Comparison of ENCODE assay signal across 8 cellular contexts in the genomic region with DNA sequence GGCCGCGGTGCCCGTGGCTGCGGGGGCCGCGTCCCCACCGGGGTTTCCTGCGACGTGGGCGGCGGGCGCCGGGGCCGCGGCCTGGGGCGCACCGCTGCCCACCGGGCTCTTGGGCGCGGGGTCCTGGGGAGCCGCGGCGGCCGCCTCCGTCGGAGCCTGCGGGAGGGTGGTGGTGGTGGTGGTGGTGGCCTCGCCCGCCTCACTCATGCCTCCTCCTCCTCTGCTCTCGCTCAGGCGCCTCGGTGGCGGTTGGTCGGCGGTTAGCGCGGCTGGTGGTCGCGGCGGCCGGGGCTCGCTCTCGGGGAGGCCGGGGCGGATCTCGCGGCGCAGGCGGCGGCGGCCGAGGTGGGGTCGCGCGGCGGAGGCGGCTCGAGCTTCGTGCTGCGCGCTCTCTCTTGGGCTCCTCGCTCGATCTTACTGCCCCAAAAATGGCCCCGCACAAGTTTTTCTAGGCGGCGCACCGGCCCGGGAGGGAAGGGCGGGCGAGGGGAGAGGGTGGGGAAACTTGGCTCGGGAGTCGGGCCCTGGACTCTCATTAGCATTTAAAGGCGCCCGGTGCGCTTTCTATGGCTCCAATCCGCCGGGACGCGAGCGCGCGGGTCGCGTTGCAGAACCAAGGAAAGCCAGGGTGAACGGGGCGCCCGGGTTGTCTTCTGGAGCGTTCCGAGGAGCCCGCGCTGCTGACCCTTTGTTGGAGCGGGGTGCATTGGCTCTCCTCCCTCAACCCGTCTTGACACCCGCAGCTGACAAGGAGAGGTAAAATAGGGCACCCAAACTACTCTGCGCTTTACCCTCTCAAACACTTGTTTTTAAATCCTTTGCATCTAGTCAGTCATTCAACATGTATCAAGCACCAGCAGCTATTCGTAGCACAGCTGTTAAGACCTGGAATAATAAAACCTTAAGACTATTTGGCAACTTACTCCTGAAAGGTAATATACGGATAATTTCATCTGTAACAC. TPM values are rescaled to one million over a fixed set of nuclear protein-coding genes. Genes with fewer than 3 reads are reported as not detected.
DNase-seq lines count a peak whose midpoint lies in the region; ATAC-seq, FAIRE-seq and TF ChIP-seq lines count a peak whose summit lies in the region.

A gene (minus strand): TSS at position 419 of the 962 bp plus-strand sequence. CDS start 212 bp downstream, at position 207.

- H3K27me3 Mint-ChIP-seq in immature natural killer cell (ENCODE audit: low read depth in 3 of 3) = peaks cover 29 to 39% (median 36%) of the 10 kb centered on the region in 3 donors

- ATAC-seq in GM21825 (IDR thresholded peaks at IDR 0.05; ENCODE audit: unreplicated experiment) = peak; percentile 40

- H3K4me1 ChIP-seq in small intestine (ENCODE audit: control insufficient read depth in 2 of 2, insufficient read depth in 1 of 2, low read depth in 1 of 2, low read length in 1 of 2) = peaks cover 0 to 5% of the 10 kb centered on the region in 2 donors

- 0 to 1% (median 0%) methylated on average over 47 to 97 of the region's 97 CpGs for WGBS in small intestine, 3 donors

- peak within 1 kb of the TSS; percentile 12 to 91 (median 74) for H3K27ac Mint-ChIP-seq in immature natural killer cell

- no peak for FAIRE-seq in small intestine (lab: Jason Lieb, UNC)

- H3K36me3 Mint-ChIP-seq in immature natural killer cell = peaks cover 0 to 1% (median 0%) of the 10 kb centered on the region in 3 donors

- DNase-seq in GDM1 (lab: John Stamatoyannopoulos, UW) = peak; percentile 30
- DNase-seq in LHCN-M2 (ENCODE audit: low read depth) = peak; percentile 82
- peak; percentile 60 for DNase-seq in UCSD-AML1 (lab: John Stamatoyannopoulos, UW; ENCODE audit: unreplicated experiment)
- DNase-seq in cardiac fibroblast (ENCODE audit: low read depth in 2 of 2) = peak; percentile 86 to 92
- peak; percentile 42 to 59 (median 55) for DNase-seq in immature natural killer cell
- DNase-seq in small intestine = peak; percentile 77
- no peak for DNase-seq in NCI-H1694 treated with DMSO at 0.1 percent for 48 hours (lab: John Stamatoyannopoulos, UW)

- no peak for TF ChIP-seq CTCF in cardiac fibroblast (IDR thresholded peaks at IDR 0.05; ENCODE audit: low read depth, low read length)

- no peaks in the 10 kb centered on the region for H3K36me3 ChIP-seq in small intestine (ENCODE audit: control insufficient read depth in 2 of 2, insufficient read depth in 2 of 2, low read length in 2 of 2)

- peaks cover 18 to 25% of the 10 kb centered on the region in 2 donors for H3K4me1 Mint-ChIP-seq in immature natural killer cell

- peak within 1 kb of the TSS; percentile 73 to 89 (median 78) for H3K4me3 Mint-ChIP-seq in immature natural killer cell

- no peaks in the 10 kb centered on the region for H3K27me3 ChIP-seq in small intestine (ENCODE audit: control insufficient read depth in 2 of 2, insufficient read depth in 2 of 2, low read length in 2 of 2)

- H3K9me3 ChIP-seq in small intestine (ENCODE audit: control insufficient read depth, low read depth) = no peaks in the 10 kb centered on the region

- H3K4me3 ChIP-seq in cardiac fibroblast (replicated peaks in 1 of 2; ENCODE audit: low read depth in 2 of 2, low read length in 2 of 2) (peak within 1 kb of the TSS; percentile 68 to 88), small intestine (ENCODE audit: low read depth in 1 of 2, low read length in 2 of 2) (peak within 1 kb of the TSS; percentile 55 to 99)

- H3K9me3 Mint-ChIP-seq in immature natural killer cell = no peaks in the 10 kb centered on the region

- H3K27ac ChIP-seq in small intestine (ENCODE audit: low read depth in 1 of 2, low read length in 1 of 2) = peak within 1 kb of the TSS; percentile 79 to 94

RNA-seq across cellular contexts. Expression of the gene that starts here (rescaled TPM):
- total RNA-seq in LHCN-M2 (2014; rRNA removed) = 137 and 159 TPM in 2 replicates
- 151 TPM for polyA plus RNA-seq in LHCN-M2 (2012)
- 1 to 10 TPM; 1.5 to 8.2 (median 4.7) TPM for polyA plus RNA-seq in immature natural killer cell
- polyA plus RNA-seq in small intestine = 100 to 1,000 TPM in 1 of 3 donors, 10 to 100 TPM in 2; 61.3 to 183 (median 73.6) TPM

Comparison
In these comparisons a context has a peak if more than half of its experiments do, and no peak if none do; other contexts are left out.
1. RNA of the gene that starts here (polyA plus RNA-seq): 61.3 to 183 TPM in small intestine; 1.5 to 8.2 TPM in immature natural killer cell; every median in the first group is over 4 times any median in the second.